Comparison of ENCODE assay signal across 2 cellular contexts in the genomic region with DNA sequence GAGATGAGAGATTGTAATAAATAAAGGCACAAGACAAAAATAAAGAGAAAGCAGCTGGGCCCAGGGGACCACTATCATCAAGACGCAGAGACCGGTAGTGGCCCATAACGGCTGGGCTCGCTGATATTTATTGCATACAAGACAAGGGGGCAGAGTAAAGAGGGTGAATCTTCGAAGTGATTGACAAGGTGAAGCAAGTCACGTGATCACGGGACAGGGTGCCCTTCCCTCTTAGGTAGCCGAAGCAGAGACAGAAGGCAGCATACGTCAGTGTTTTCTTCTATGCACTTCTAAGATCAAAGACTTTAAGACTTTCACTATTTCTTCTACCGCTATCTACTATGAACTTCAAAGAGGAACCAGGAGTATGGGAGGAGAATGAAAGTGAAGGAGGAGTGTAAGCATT.
A peak's percentile ranks its signal among the peaks of the same experiment; 100 is the strongest.
TF ChIP-seq lines count a peak whose summit lies in the region.

No MANE protein-coding gene starts in this region.

TF ChIP-seq in K562, 482 proteins besides CTCF, POLR2A, EP300 and RAD21 (continues in another document):
- TF ChIP-seq RAD51 (IDR thresholded peaks at IDR 0.05; ENCODE audit: borderline replicate concordance, low read depth) (peak; percentile 90), U2AF2 (optimal IDR thresholded peaks at IDR 0.05; ENCODE audit: low read depth, low read length) (no peak), HDAC6 (IDR thresholded peaks at IDR 0.05; ENCODE audit: low read depth, low read length) (no peak), GTF2F1 (IDR thresholded peaks at IDR 0.05; ENCODE audit: low read depth, low read length) (no peak), ZNF655 (CRISPR knock-in tag; IDR thresholded peaks at IDR 0.05) (no peak), ARID1B (IDR thresholded peaks at IDR 0.05) (no peak), IRF1 (CRISPR knock-in tag; IDR thresholded peaks at IDR 0.05; ENCODE audit: borderline replicate concordance) (no peak), ZNF764 (CRISPR knock-in tag; IDR thresholded peaks at IDR 0.05; ENCODE audit: low read depth) (no peak), ZNF75A (CRISPR knock-in tag; IDR thresholded peaks at IDR 0.05) (no peak), MEF2A (IDR thresholded peaks at IDR 0.05; ENCODE audit: control insufficient read depth, low read depth, low read length) (no peak), USF1 (CRISPR knock-in tag; IDR thresholded peaks at IDR 0.05) (peak; percentile 49), TBL1XR1 (IDR thresholded peaks at IDR 0.05; ENCODE audit: low read length in 2 of 2) (no peak), POLR2H (tag; IDR thresholded peaks at IDR 0.05; ENCODE audit: low read depth) (no peak), ZNF232 (CRISPR knock-in tag; IDR thresholded peaks at IDR 0.05) (no peak), TBP (optimal IDR thresholded peaks at IDR 0.05; ENCODE audit: low read depth, low read length) (no peak), PML (IDR thresholded peaks at IDR 0.05; ENCODE audit: low read length) (0 out of 2 replicates have a peak, but pooled peaks have one; percentile 22), RBM17 (IDR thresholded peaks at IDR 0.05; ENCODE audit: borderline replicate concordance, low read depth, low read length) (no peak), SP2 (IDR thresholded peaks at IDR 0.05; ENCODE audit: extremely low read depth, low read depth, low read length, poor library complexity, severe bottlenecking) (no peak), ZNF316 (IDR thresholded peaks at IDR 0.05) (no peak), NFE2L1 (tag; IDR thresholded peaks at IDR 0.05; ENCODE audit: borderline replicate concordance, low read depth) (no peak), CCNT2 (IDR thresholded peaks at IDR 0.05; ENCODE audit: borderline replicate concordance, extremely low read depth, insufficient read length, low read depth, low read length) (no peak)
- TF ChIP-seq, protein P1, sequence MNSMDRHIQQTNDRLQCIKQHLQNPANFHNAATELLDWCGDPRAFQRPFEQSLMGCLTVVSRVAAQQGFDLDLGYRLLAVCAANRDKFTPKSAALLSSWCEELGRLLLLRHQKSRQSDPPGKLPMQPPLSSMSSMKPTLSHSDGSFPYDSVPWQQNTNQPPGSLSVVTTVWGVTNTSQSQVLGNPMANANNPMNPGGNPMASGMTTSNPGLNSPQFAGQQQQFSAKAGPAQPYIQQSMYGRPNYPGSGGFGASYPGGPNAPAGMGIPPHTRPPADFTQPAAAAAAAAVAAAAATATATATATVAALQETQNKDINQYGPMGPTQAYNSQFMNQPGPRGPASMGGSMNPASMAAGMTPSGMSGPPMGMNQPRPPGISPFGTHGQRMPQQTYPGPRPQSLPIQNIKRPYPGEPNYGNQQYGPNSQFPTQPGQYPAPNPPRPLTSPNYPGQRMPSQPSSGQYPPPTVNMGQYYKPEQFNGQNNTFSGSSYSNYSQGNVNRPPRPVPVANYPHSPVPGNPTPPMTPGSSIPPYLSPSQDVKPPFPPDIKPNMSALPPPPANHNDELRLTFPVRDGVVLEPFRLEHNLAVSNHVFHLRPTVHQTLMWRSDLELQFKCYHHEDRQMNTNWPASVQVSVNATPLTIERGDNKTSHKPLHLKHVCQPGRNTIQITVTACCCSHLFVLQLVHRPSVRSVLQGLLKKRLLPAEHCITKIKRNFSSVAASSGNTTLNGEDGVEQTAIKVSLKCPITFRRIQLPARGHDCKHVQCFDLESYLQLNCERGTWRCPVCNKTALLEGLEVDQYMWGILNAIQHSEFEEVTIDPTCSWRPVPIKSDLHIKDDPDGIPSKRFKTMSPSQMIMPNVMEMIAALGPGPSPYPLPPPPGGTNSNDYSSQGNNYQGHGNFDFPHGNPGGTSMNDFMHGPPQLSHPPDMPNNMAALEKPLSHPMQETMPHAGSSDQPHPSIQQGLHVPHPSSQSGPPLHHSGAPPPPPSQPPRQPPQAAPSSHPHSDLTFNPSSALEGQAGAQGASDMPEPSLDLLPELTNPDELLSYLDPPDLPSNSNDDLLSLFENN (IDR thresholded peaks at IDR 0.05; ENCODE audit: low read depth in 2 of 2, low read length in 2 of 2), result no peak
- TF ChIP-seq, protein P2, sequence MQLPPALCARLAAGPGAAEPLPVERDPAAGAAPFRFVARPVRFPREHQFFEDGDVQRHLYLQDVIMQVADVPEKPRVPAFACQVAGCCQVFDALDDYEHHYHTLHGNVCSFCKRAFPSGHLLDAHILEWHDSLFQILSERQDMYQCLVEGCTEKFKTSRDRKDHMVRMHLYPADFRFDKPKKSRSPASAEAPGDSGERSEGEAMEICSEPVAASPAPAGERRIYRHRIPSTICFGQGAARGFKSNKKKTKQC (CRISPR knock-in tag; IDR thresholded peaks at IDR 0.05), result no peak
- TF ChIP-seq, protein P3, sequence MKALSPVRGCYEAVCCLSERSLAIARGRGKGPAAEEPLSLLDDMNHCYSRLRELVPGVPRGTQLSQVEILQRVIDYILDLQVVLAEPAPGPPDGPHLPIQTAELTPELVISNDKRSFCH (CRISPR knock-in tag; IDR thresholded peaks at IDR 0.05), result no peak
- TF ChIP-seq, protein P3 (tag; IDR thresholded peaks at IDR 0.05), result no peak

TF ChIP-seq in HEK293T, 16 proteins besides CTCF, POLR2A, EP300 and RAD21:
- TF ChIP-seq LEF1 (IDR thresholded peaks at IDR 0.05; ENCODE audit: borderline replicate concordance) (no peak), FOXA1 (IDR thresholded peaks at IDR 0.05) (no peak), ELF4 (IDR thresholded peaks at IDR 0.05) (no peak), BHLHE40 (IDR thresholded peaks at IDR 0.05; ENCODE audit: borderline replicate concordance) (no peak), ARNT (IDR thresholded peaks at IDR 0.05) (no peak), CTBP1 (IDR thresholded peaks at IDR 0.05; ENCODE audit: borderline replicate concordance) (no peak), ZNF384 (IDR thresholded peaks at IDR 0.05) (no peak), SUZ12 (IDR thresholded peaks at IDR 0.05) (no peak), SP1 (IDR thresholded peaks at IDR 0.05) (no peak), NFRKB (IDR thresholded peaks at IDR 0.05) (no peak), FOXK2 (IDR thresholded peaks at IDR 0.05) (no peak)
- TF ChIP-seq, protein P4, sequence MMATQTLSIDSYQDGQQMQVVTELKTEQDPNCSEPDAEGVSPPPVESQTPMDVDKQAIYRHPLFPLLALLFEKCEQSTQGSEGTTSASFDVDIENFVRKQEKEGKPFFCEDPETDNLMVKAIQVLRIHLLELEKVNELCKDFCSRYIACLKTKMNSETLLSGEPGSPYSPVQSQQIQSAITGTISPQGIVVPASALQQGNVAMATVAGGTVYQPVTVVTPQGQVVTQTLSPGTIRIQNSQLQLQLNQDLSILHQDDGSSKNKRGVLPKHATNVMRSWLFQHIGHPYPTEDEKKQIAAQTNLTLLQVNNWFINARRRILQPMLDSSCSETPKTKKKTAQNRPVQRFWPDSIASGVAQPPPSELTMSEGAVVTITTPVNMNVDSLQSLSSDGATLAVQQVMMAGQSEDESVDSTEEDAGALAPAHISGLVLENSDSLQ (IDR thresholded peaks at IDR 0.05), result no peak
